In genomic region chr3:134486577-134487041, GRCh38 we compare ENCODE assay signal across 8 cellular contexts. TPM values are rescaled to one million over a fixed set of nuclear protein-coding genes. Genes with fewer than 3 reads are reported as not detected.
DNase-seq lines count a peak whose midpoint lies in the region; ATAC-seq and TF ChIP-seq lines count a peak whose summit lies in the region.

No MANE protein-coding gene starts in this region.

- TF ChIP-seq CTCF in PC-9 (conservative IDR thresholded peaks at IDR 0.05) (no peak), choroid plexus epithelial cell (conservative IDR thresholded peaks at IDR 0.05; ENCODE audit: low read depth, low read length) (no peak), upper lobe of left lung (IDR thresholded peaks at IDR 0.05) (no peak)

- intact Hi-C loops in PC-9 (cut with micrococcal nuclease; ENCODE audit: unreplicated experiment) = loop anchor here (5.0 kb wide), 3 partner anchors 664 to 1764 kb away; partner anchors contain the start of genes CDV3 and NPHP3

- WGBS in upper lobe of left lung, 2 donors = 2 to 3% methylated on average over 17 of the region's 17 CpGs

- POLR2A ChIA-PET in PC-9 (lab: Charles Lee; ENCODE audit: unreplicated experiment) = interaction anchor here (0.6 to 0.7 kb wide), 4 partner anchors 111 to 1006 kb away, joined by 4 to 7 read pairs (median 4); no protein-coding TSS in a partner anchor

- no peaks in the 10 kb centered on the region for H4K20me1 ChIP-seq in PC-9 (ENCODE audit: insufficient read depth)

- no TSS peak for BruUV-seq in PC-9 (replicated peaks; lab: Mats Ljungman, UMichigan)

- H3K9me2 ChIP-seq in PC-9 (ENCODE audit: insufficient read depth) = no peaks in the 10 kb centered on the region

- H2AFZ ChIP-seq in PC-9 = peak overlapping the region; percentile 90

- peaks cover 72% of the 10 kb centered on the region for H3K79me2 ChIP-seq in PC-9 (ENCODE audit: low read depth)

- DNase-seq in NCI-H345 (lab: John Stamatoyannopoulos, UW) (peak; percentile 33), NCI-H345 treated with DMSO at 0.1 percent for 48 hours (lab: John Stamatoyannopoulos, UW; ENCODE audit: unreplicated experiment) (no peak), PC-9 (no peak), choroid plexus epithelial cell (ENCODE audit: low read depth) (peak; percentile 36), lung microvascular endothelial cell (ENCODE audit: low read depth in 2 of 2) (peak; percentile 33 to 40), upper lobe of left lung (no peak)
- DNase-seq in stimulated activated CD4-positive, alpha-beta T cell treated with anti-CD3 and anti-CD28 coated beads, Interleukin-4, amount 100 ng/mL, for 1 hour = no peak

- H3K4me1 ChIP-seq in PC-9 (replicated peaks; ENCODE audit: insufficient read depth) = peaks cover 27% of the 10 kb centered on the region
- H3K4me1 ChIP-seq in upper lobe of left lung = peaks cover 30 to 37% (median 33%) of the 10 kb centered on the region in 4 donors

- ATAC-seq in HG02588 (IDR thresholded peaks at IDR 0.05; ENCODE audit: unreplicated experiment) (peak; percentile 2), upper lobe of left lung (ENCODE audit: low FRiP score in 2 of 2) (peak in 1 of 2 donors; percentile 2)

- no peak for TF ChIP-seq POLR2A in upper lobe of left lung (IDR thresholded peaks at IDR 0.05)

- H3K27ac ChIP-seq in PC-9 (peak overlapping the region; percentile 73), upper lobe of left lung (peak overlapping the region; percentile 95 to 99 (median 96))

- peaks cover 29% of the 10 kb centered on the region; the same call in 1 of the 2 replicates for H3F3A ChIP-seq in PC-9 (ENCODE audit: insufficient read depth, low read depth)

- H3K27me3 ChIP-seq in PC-9 (ENCODE audit: insufficient read depth, low read depth) = no peaks in the 10 kb centered on the region
- no peaks in the 10 kb centered on the region for H3K27me3 ChIP-seq in upper lobe of left lung

- peak overlapping the region; percentile 93 for H3K4me2 ChIP-seq in PC-9

- H3K36me3 ChIP-seq in PC-9 (ENCODE audit: low read depth) (peaks cover 14% of the 10 kb centered on the region), upper lobe of left lung (peaks cover 0 to 9% (median 5%) of the 10 kb centered on the region in 4 donors)

- no peaks in the 10 kb centered on the region for H3K9me3 ChIP-seq in PC-9 (ENCODE audit: insufficient read depth, low read depth)
- H3K9me3 ChIP-seq in upper lobe of left lung = no peaks in the 10 kb centered on the region

- CTCF ChIA-PET in PC-9 (lab: Charles Lee) = no interaction called here

- H3K4me3 ChIP-seq in PC-9 = peak overlapping the region; percentile 89
- H3K4me3 ChIP-seq in choroid plexus epithelial cell (ENCODE audit: low read depth, low read length) = peak overlapping the region; percentile 88
- peak overlapping the region; percentile 63 to 85 (median 73) for H3K4me3 ChIP-seq in upper lobe of left lung

- no peak for TF ChIP-seq EP300 in upper lobe of left lung (IDR thresholded peaks at IDR 0.05)

RNA-seq across cellular contexts. Expression of gene CEP63, which starts 0.8 kb away (rescaled TPM):
- total RNA-seq in PC-9 (2021) (28.5 and 31.5 TPM in 2 replicates), lung microvascular endothelial cell (13.1 and 15.7 TPM in 2 replicates), upper lobe of left lung (10 to 100 TPM; 13.8 to 44.0 (median 20.6) TPM)

RNA-seq across cellular contexts. Expression of gene ANAPC13, which starts 0.8 kb away (rescaled TPM):
- 52.7 and 61.8 TPM in 2 replicates for total RNA-seq in PC-9 (2021)
- 39.9 and 53.0 TPM in 2 replicates for total RNA-seq in lung microvascular endothelial cell
- 10 to 100 TPM; 37.3 to 59.4 (median 50.3) TPM for total RNA-seq in upper lobe of left lung

Comparison
In these comparisons a context has a peak if more than half of its experiments do, and no peak if none do; other contexts are left out.
1. DNase-seq: peak in NCI-H345 (single experiment), choroid plexus epithelial cell (single experiment) and lung microvascular endothelial cell (2 of 2); none in NCI-H345 treated with DMSO at 0.1 percent for 48 hours (single experiment), PC-9 (0 of 2), upper lobe of left lung (0 of 2) and stimulated activated CD4-positive, alpha-beta T cell treated with anti-CD3 and anti-CD28 coated beads, Interleukin-4, amount 100 ng/mL, for 1 hour (single experiment).
2. Peak in every context shown above with its lines, with median percentiles within 50 percentile points of each other: H3K4me3 ChIP-seq.